Comparison of ENCODE assay signal across 19 cellular contexts in genomic region chr2:189076572-189076971, GRCh38.
DNase-seq lines count a peak whose midpoint lies in the region; ATAC-seq and TF ChIP-seq lines count a peak whose summit lies in the region.
"Had no signal": no experiment of that assay in that cellular context is flagged by ENCODE, and none has a peak within 500 bp of the region (broad histone marks: within the 10 kb centered on the region; RNA-seq: fewer than 3 reads in every experiment).

No MANE protein-coding gene starts in this region.

- H3K23ac ChIP-seq in mesenchymal stem cell (ENCODE audit: low read length in 2 of 2): no peak overlapping the region

- H3K4me3 Mint-ChIP-seq in effector memory CD8-positive, alpha-beta T cell: no peak overlapping the region
- H3K4me3 Mint-ChIP-seq: CD8-positive, alpha-beta memory T cell had no signal

- no peaks in the 10 kb centered on the region for H3K27me3 Mint-ChIP-seq in effector memory CD8-positive, alpha-beta T cell
- H3K27me3 Mint-ChIP-seq: CD8-positive, alpha-beta memory T cell; progenitor cell of endocrine pancreas had no signal

- no peaks in the 10 kb centered on the region for H3K9me3 Mint-ChIP-seq in effector memory CD8-positive, alpha-beta T cell
- H3K9me3 Mint-ChIP-seq: CD8-positive, alpha-beta memory T cell had no signal

- H3K79me1 ChIP-seq in mesenchymal stem cell (replicated peaks; ENCODE audit: low read length, poor library complexity, severe bottlenecking): peaks cover 9% of the 10 kb centered on the region

- H3K9me3 ChIP-seq in mesenchymal stem cell (ENCODE audit: control insufficient read depth, low read length): no peaks in the 10 kb centered on the region
- H3K9me3 ChIP-seq: heart right ventricle, SK-N-SH had no signal

- no peak overlapping the region for H3K27ac ChIP-seq in mesenchymal stem cell (ENCODE audit: low read length, poor library complexity, severe bottlenecking)
- H3K27ac ChIP-seq: epithelial cell of prostate, heart right ventricle had no signal

- TF ChIP-seq CTCF in cardiac fibroblast (IDR thresholded peaks at IDR 0.05; ENCODE audit: low read depth, low read length) (no peak), GM13977 (IDR thresholded peaks at IDR 0.05; ENCODE audit: extremely low read depth, insufficient read depth, missing control alignments) (no peak)

- H3K9ac ChIP-seq in mesenchymal stem cell (ENCODE audit: low read length): no peak overlapping the region
- H3K9ac ChIP-seq: SK-N-SH had no signal

- DNase-seq in Right ventricle myocardium inferior (ENCODE audit: missing footprints): no peak
- DNase-seq in cardiac septum (ENCODE audit: low spot score): no peak
- DNase-seq in cardiac fibroblast (ENCODE audit: low read depth in 2 of 2): peak; percentile 43 to 71
- peak; percentile 74 for DNase-seq in mesenchymal stem cell
- DNase-seq in effector memory CD8-positive, alpha-beta T cell: no peak
- no peak for DNase-seq in GM13977 (ENCODE audit: low spot score)
- no peak for DNase-seq in activated naive CD4-positive, alpha-beta T cell (lab: John Stamatoyannopoulos, UW)
- DNase-seq: activated CD4-positive, alpha-beta T cell treated with anti-CD3 and anti-CD28 coated beads, Interleukin-2, amount 50 U/mL, for 4 hours; CD8-positive, alpha-beta memory T cell; heart right ventricle; kidney glomerular epithelial cell; NCI-H2081; NCI-H526 treated with DMSO at 0.1 percent for 48 hours; SK-N-SH; substantia nigra had no signal

- no peak overlapping the region for H3K4me2 ChIP-seq in mesenchymal stem cell (ENCODE audit: low read length, poor library complexity, severe bottlenecking)
- H3K4me2 ChIP-seq: SK-N-SH had no signal

- H3K27ac Mint-ChIP-seq in effector memory CD8-positive, alpha-beta T cell: no peak overlapping the region
- H3K27ac Mint-ChIP-seq: CD8-positive, alpha-beta memory T cell; progenitor cell of endocrine pancreas had no signal

- no peaks in the 10 kb centered on the region for H3K27me3 ChIP-seq in mesenchymal stem cell (ENCODE audit: control insufficient read depth in 1 of 2, insufficient read depth in 1 of 2, low read length in 2 of 2)
- H3K27me3 ChIP-seq: heart right ventricle had no signal

- no peak overlapping the region for H2BK15ac ChIP-seq in mesenchymal stem cell (ENCODE audit: low read depth, poor library complexity, severe bottlenecking)

- H2AFZ ChIP-seq in mesenchymal stem cell (ENCODE audit: low read depth, low read length): no peak overlapping the region

- H3K18ac ChIP-seq in mesenchymal stem cell (ENCODE audit: low read depth in 1 of 2, low read length in 2 of 2): no peak overlapping the region

- H4K8ac ChIP-seq in mesenchymal stem cell (ENCODE audit: low read length): no peak overlapping the region

- H3K14ac ChIP-seq in mesenchymal stem cell (ENCODE audit: low read length in 2 of 2): no peak overlapping the region

- in situ Hi-C loops in GM13977 (cut with MboI; ENCODE audit: low pct_unique_long_range_greater_than_20kb, low sequenced_read_pairs, unreplicated experiment): no loop called here

- ATAC-seq in Right ventricle myocardium inferior: peak; percentile 64
- ATAC-seq in GM19452 (IDR thresholded peaks at IDR 0.05; ENCODE audit: unreplicated experiment): no peak
- no peak for ATAC-seq in effector memory CD8-positive, alpha-beta T cell (replicated peaks)

- no peak overlapping the region for H2BK5ac ChIP-seq in mesenchymal stem cell (ENCODE audit: low read depth, low read length, poor library complexity, severe bottlenecking)

- H3K36me3 Mint-ChIP-seq in effector memory CD8-positive, alpha-beta T cell (ENCODE audit: insufficient read depth): peaks cover 2% of the 10 kb centered on the region
- H3K36me3 Mint-ChIP-seq: CD8-positive, alpha-beta memory T cell had no signal

- H3K4me1 ChIP-seq in mesenchymal stem cell (ENCODE audit: control insufficient read depth, insufficient read depth, low read depth, low read length): no peaks in the 10 kb centered on the region
- H3K4me1 ChIP-seq: heart right ventricle had no signal

- peaks cover 4 to 96% of the 10 kb centered on the region in 2 experiments for H3K36me3 ChIP-seq in mesenchymal stem cell (ENCODE audit: control insufficient read depth in 1 of 2, insufficient read depth in 2 of 2, low read depth in 1 of 2, low read length in 2 of 2)

- 61% methylated on average over 3 of the region's 3 CpGs for WGBS in mesenchymal stem cell

- no peak overlapping the region for H2BK12ac ChIP-seq in mesenchymal stem cell (ENCODE audit: low read length in 2 of 2)

- no peak overlapping the region for H3K4me3 ChIP-seq in cardiac fibroblast (replicated peaks in 1 of 2; ENCODE audit: low read depth in 2 of 2, low read length in 2 of 2)
- no peak overlapping the region for H3K4me3 ChIP-seq in mesenchymal stem cell (ENCODE audit: insufficient read depth in 1 of 2, low read depth in 1 of 2, low read length in 2 of 2)
- H3K4me3 ChIP-seq: coronary artery, heart right ventricle had no signal

- H2AK5ac ChIP-seq in mesenchymal stem cell (ENCODE audit: low read length, severe bottlenecking): no peak overlapping the region

- no peak overlapping the region for H2BK120ac ChIP-seq in mesenchymal stem cell (ENCODE audit: low read depth, low read length)

- intact Hi-C loops in Right ventricle myocardium inferior (cut with DNase I): no loop called here
- intact Hi-C loops in cardiac septum (cut with DNase I): no loop called here

- no peak overlapping the region for H4K91ac ChIP-seq in mesenchymal stem cell (ENCODE audit: low read length)

- H3K4me1 Mint-ChIP-seq in effector memory CD8-positive, alpha-beta T cell (ENCODE audit: low read depth in 2 of 2): no peaks in the 10 kb centered on the region
- H3K4me1 Mint-ChIP-seq: CD8-positive, alpha-beta memory T cell had no signal

- H3K4ac ChIP-seq in mesenchymal stem cell (ENCODE audit: low read depth in 1 of 2, low read length in 2 of 2): peak overlapping the region in 1 of 2 experiments; percentile 51

Comparison
In these comparisons a context has a peak if more than half of its experiments do, and no peak if none do; other contexts are left out.
1. DNase-seq: peak in cardiac fibroblast (2 of 2) and mesenchymal stem cell (single experiment); none in Right ventricle myocardium inferior (single experiment), cardiac septum (single experiment), effector memory CD8-positive, alpha-beta T cell (0 of 3), GM13977 (single experiment) and activated naive CD4-positive, alpha-beta T cell (0 of 4).